In the genomic region with DNA sequence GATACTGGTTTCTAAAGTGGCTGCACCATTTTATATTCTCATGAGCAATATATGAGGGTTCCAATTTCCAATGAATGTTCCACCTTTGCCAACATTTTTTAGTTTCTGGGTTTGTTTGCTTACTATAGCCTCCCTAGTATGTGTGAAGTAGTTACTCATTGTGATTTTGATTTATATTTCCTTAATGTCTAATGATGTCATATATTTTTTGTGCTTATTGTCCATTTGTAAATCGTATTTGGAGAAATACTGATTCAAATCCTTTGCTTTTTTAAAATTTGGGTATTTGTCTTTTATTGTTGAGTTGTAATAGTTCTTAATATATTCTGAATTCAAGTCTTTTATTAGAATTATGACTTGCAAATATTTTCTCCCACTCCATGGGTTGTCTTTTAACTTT, we compare ENCODE assay signal across 35 cellular contexts.
"Had no signal": no experiment of that assay in that cellular context is flagged by ENCODE, and none has a peak within 500 bp of the region (broad histone marks: within the 10 kb centered on the region; RNA-seq: fewer than 3 reads in every experiment).

No MANE protein-coding gene starts in this region.

- H3K4me3 ChIP-seq: MG63 had no signal

- H3K9me3 ChIP-seq: MG63 had no signal

- H3K36me3 ChIP-seq: MG63 had no signal

- DNase-seq: Karpas-422, Kasumi-1, MG63, MM.1S, MV-4-11, NCI-H1048, NCI-H1092, NCI-H1092 treated with DMSO at 0.1 percent for 48 hours, NCI-H1105, NCI-H1105 treated with DMSO at 0.1 percent for 48 hours, NCI-H1417, NCI-H1417 treated with DMSO at 0.1 percent for 48 hours, NCI-H1436, NCI-H1436 treated with DMSO at 0.1 percent for 48 hours, NCI-H146, NCI-H1694, NCI-H1694 treated with DMSO at 0.1 percent for 48 hours, NCI-H187, NCI-H187 treated with DMSO at 0.1 percent for 48 hours, NCI-H1930, NCI-H2029, NCI-H2029 treated with DMSO at 0.1 percent for 48 hours, NCI-H2081, NCI-H2081 treated with DMSO at 0.1 percent for 48 hours, NCI-H2107, NCI-H2171, NCI-H2171 treated with DMSO at 0.1 percent for 48 hours, NCI-H2227 treated with DMSO at 0.1 percent for 48 hours, NCI-H226, NCI-H345, NCI-H446, NCI-H446 treated with DMSO at 0.1 percent for 48 hours, NCI-H510A, NCI-H510A treated with DMSO at 0.1 percent for 48 hours, NCI-H524 had no signal

- H3K27me3 ChIP-seq: MG63 had no signal
